Comparison of ENCODE assay signal across 1 cellular context in genomic region chr21:34989337-34990151, GRCh38.
A peak's percentile ranks its signal among the peaks of the same experiment; 100 is the strongest.
TF ChIP-seq lines count a peak whose summit lies in the region.

No MANE protein-coding gene starts in this region.

TF ChIP-seq in GM12878, 131 proteins besides CTCF, POLR2A, EP300 and RAD21 (continued from another document):
- TF ChIP-seq NFXL1 (IDR thresholded peaks at IDR 0.05; ENCODE audit: borderline replicate concordance) (no peak), JUNB (IDR thresholded peaks at IDR 0.05) (peak; percentile 30; the same call in 1 of the 2 replicates), KAT2A (conservative IDR thresholded peaks at IDR 0.05; ENCODE audit: control insufficient read depth, low read depth, low read length) (no peak), HCFC1 (IDR thresholded peaks at IDR 0.05; ENCODE audit: low read length) (no peak), BRCA1 (IDR thresholded peaks at IDR 0.05; ENCODE audit: low read depth, low read length) (no peak), ZBED1 (IDR thresholded peaks at IDR 0.05; ENCODE audit: borderline replicate concordance) (no peak), SUZ12 (IDR thresholded peaks at IDR 0.05; ENCODE audit: unreplicated experiment) (no peak), EZH2 (IDR thresholded peaks at IDR 0.05; ENCODE audit: borderline replicate concordance, control insufficient read depth, low read depth, low read length) (no peak)
